Comparison of ENCODE assay signal across 20 cellular contexts in the genomic region with DNA sequence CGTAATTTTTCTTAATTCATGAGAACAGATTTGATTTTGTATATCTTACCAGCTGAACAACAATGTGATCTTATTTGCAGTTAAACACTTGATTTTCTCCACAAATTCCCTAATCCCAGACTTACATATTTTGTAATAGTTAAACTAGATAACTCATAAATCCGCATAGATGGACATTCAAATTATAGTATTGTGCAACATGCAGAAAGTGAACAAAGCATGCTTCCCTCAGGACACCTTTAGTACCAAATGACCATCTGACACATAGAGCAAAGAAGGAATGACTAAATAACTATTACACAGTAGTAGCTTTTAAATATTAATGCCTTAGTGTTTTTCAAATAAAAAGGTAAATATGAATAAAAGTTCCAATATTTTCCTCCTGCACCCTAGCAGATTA.
DNase-seq lines count a peak whose midpoint lies in the region; ATAC-seq, FAIRE-seq and TF ChIP-seq lines count a peak whose summit lies in the region.
"Had no signal": no experiment of that assay in that cellular context is flagged by ENCODE, and none has a peak within 500 bp of the region (broad histone marks: within the 10 kb centered on the region; RNA-seq: fewer than 3 reads in every experiment).

No MANE protein-coding gene starts in this region.

- ATAC-seq in A549, result no peak
- ATAC-seq in HG03439 (IDR thresholded peaks at IDR 0.05; ENCODE audit: unreplicated experiment), result no peak
- ATAC-seq: CD8-positive, alpha-beta T cell; GM12878; GM23338; HCT116 had no signal

- no peak overlapping the region for H3K4me3 ChIP-seq in A549
- H3K4me3 ChIP-seq: BLaER1, GM12878, GM23338 had no signal

- TF ChIP-seq CTCF in A549 (IDR thresholded peaks at IDR 0.05), result no peak

- no peak overlapping the region for H3K27ac ChIP-seq in A549
- H3K27ac ChIP-seq: BLaER1, C4-2B had no signal

- FAIRE-seq in A549 (lab: Jason Lieb, UNC), result peak; percentile 56
- peak; percentile 17 for FAIRE-seq in G401.6 (lab: Jason Lieb, UNC)
- FAIRE-seq: GM12878 had no signal

- POLR2A ChIA-PET in A549 (lab: Yijun Ruan, JAX), result no interaction called here

- DNase-seq in A549 (ENCODE audit: low read depth in 1 of 2, low spot score in 1 of 2) (no peak), amniotic epithelial cell (ENCODE audit: low read depth) (peak; percentile 26), Kasumi-1 (lab: John Stamatoyannopoulos, UW) (no peak), OCI-M2 (lab: John Stamatoyannopoulos, UW; ENCODE audit: unreplicated experiment) (no peak), NCI-H446 (lab: John Stamatoyannopoulos, UW) (no peak)
- DNase-seq: Caco-2; CD4-positive, CD25-positive, alpha-beta regulatory T cell; CD8-positive, alpha-beta T cell; DMS153; DND-41; GDM1; H9 had no signal

- 86% methylated on average over 2 of the region's 2 CpGs for WGBS in A549 (ENCODE audit: missing lambda C conversion rate)

- H3K4me2 ChIP-seq in A549, result no peak overlapping the region
- H3K4me2 ChIP-seq: BLaER1, GM23338 had no signal

- TF ChIP-seq EP300 in A549 (IDR thresholded peaks at IDR 0.05) (no peak), Ishikawa (IDR thresholded peaks at IDR 0.05; ENCODE audit: borderline replicate concordance) (no peak)

- H3K4me1 ChIP-seq in A549, result 0 out of 3 replicates have a peak, but pooled peaks cover 4% of the 10 kb centered on the region
- H3K4me1 ChIP-seq: BLaER1 had no signal

- CTCF ChIA-PET in A549 (lab: Yijun Ruan, JAX), result interaction anchor here (1.0 to 1.5 kb wide), 2 partner anchors 9 to 27 kb away, joined by 3 to 4 read pairs; no protein-coding TSS in a partner anchor

- TF ChIP-seq RAD21 in A549 (conservative IDR thresholded peaks at IDR 0.05 in 1 of 2, IDR thresholded peaks at IDR 0.05 in 1 of 2) (no peak), Ishikawa (IDR thresholded peaks at IDR 0.05; ENCODE audit: low read depth) (no peak)

- TF ChIP-seq POLR2A in A549 (IDR thresholded peaks at IDR 0.05; ENCODE audit: low read length), result no peak

- no peaks in the 10 kb centered on the region for H3K9me3 ChIP-seq in A549
- H3K9me3 ChIP-seq: BLaER1, Caco-2 had no signal

TF ChIP-seq in A549, 52 proteins besides CTCF, POLR2A, EP300 and RAD21:
- TF ChIP-seq CEBPB (IDR thresholded peaks at IDR 0.05) (peak in 1 of 2 experiments; percentile 49; a peak in 2 of 4 replicates), ZC3H11A (IDR thresholded peaks at IDR 0.05) (no peak)

TF ChIP-seq in Ishikawa, 13 proteins besides CTCF, POLR2A, EP300 and RAD21:
- peak; percentile 31; the same call in 1 of the 2 replicates for TF ChIP-seq CEBPB (IDR thresholded peaks at IDR 0.05)
- TF ChIP-seq, protein P1, sequence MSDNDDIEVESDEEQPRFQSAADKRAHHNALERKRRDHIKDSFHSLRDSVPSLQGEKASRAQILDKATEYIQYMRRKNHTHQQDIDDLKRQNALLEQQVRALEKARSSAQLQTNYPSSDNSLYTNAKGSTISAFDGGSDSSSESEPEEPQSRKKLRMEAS (IDR thresholded peaks at IDR 0.05), result no peak
